ENCODE assay signal across 13 cellular contexts in genomic region chr1:40819101-40819500, GRCh38. TPM values are rescaled to one million over a fixed set of nuclear protein-coding genes. Genes with fewer than 3 reads are reported as not detected.
DNase-seq lines count a peak whose midpoint lies in the region; ATAC-seq, FAIRE-seq and TF ChIP-seq lines count a peak whose summit lies in the region.
"Had no signal": no experiment of that assay in that cellular context is flagged by ENCODE, and none has a peak within 500 bp of the region (broad histone marks: within the 10 kb centered on the region; RNA-seq: fewer than 3 reads in every experiment).

No MANE protein-coding gene starts in this region.

- peak overlapping the region; percentile 79 for H3K4me3 Mint-ChIP-seq in activated T-helper 17 cell treated with anti-CD3 and anti-CD28 coated beads, Interleukin-2, amount 50 U/mL, for 72 hours
- peak overlapping the region; percentile 78 to 83 (median 80) for H3K4me3 Mint-ChIP-seq in immature natural killer cell

- H3K9me3 ChIP-seq in heart left ventricle: no peaks in the 10 kb centered on the region
- H3K9me3 ChIP-seq: heart right ventricle had no signal

- intact Hi-C loops in Right ventricle myocardium inferior (cut with DNase I): no loop called here
- intact Hi-C loops in heart left ventricle (cut with DNase I): no loop called here

- no peak for FAIRE-seq in H54 (lab: Jason Lieb, UNC)
- FAIRE-seq: G401.6 had no signal

- no peak overlapping the region for H3K4me3 ChIP-seq in heart left ventricle

- H3K9me3 Mint-ChIP-seq in activated T-helper 17 cell treated with anti-CD3 and anti-CD28 coated beads, Interleukin-2, amount 50 U/mL, for 72 hours: no peaks in the 10 kb centered on the region
- H3K9me3 Mint-ChIP-seq in immature natural killer cell: no peaks in the 10 kb centered on the region

- no peaks in the 10 kb centered on the region for H3K36me3 ChIP-seq in heart left ventricle
- H3K36me3 ChIP-seq: heart right ventricle had no signal

- no peak for TF ChIP-seq POLR2A in heart left ventricle (IDR thresholded peaks at IDR 0.05)
- TF ChIP-seq POLR2A in H54 (IDR thresholded peaks at IDR 0.05; ENCODE audit: low read depth, low read length): no peak
- no peak for TF ChIP-seq POLR2A in erythroblast (IDR thresholded peaks at IDR 0.05; ENCODE audit: low read length)

- peaks cover 0 to 12% (median 7%) of the 10 kb centered on the region in 12 donors for H3K4me1 ChIP-seq in heart left ventricle

- H3K4me1 Mint-ChIP-seq in activated T-helper 17 cell treated with anti-CD3 and anti-CD28 coated beads, Interleukin-2, amount 50 U/mL, for 72 hours: no peaks in the 10 kb centered on the region
- H3K4me1 Mint-ChIP-seq in immature natural killer cell: peaks cover 0 to 8% of the 10 kb centered on the region in 2 donors

- H3K27me3 Mint-ChIP-seq in activated T-helper 17 cell treated with anti-CD3 and anti-CD28 coated beads, Interleukin-2, amount 50 U/mL, for 72 hours: no peaks in the 10 kb centered on the region
- peaks cover 0 to 6% (median 2%) of the 10 kb centered on the region in 3 donors for H3K27me3 Mint-ChIP-seq in immature natural killer cell (ENCODE audit: low read depth in 3 of 3)

- peaks cover 0 to 10% (median 8%) of the 10 kb centered on the region in 9 donors for H3K27me3 ChIP-seq in heart left ventricle

- ATAC-seq in Right ventricle myocardium inferior (no peak), heart left ventricle (no peak), HG03432 (IDR thresholded peaks at IDR 0.05; ENCODE audit: unreplicated experiment) (no peak)
- ATAC-seq in activated T-helper 17 cell treated with anti-CD3 and anti-CD28 coated beads, Interleukin-2, amount 50 U/mL, for 72 hours (replicated peaks): no peak

- 52 to 67% (median 58%) methylated on average over 19 to 26 of the region's 26 CpGs for WGBS in heart left ventricle, 4 donors

- DNase-seq in Right ventricle myocardium inferior (ENCODE audit: missing footprints): peak; percentile 57
- no peak for DNase-seq in heart left ventricle
- no peak for DNase-seq in immature natural killer cell
- DNase-seq in H54 (ENCODE audit: insufficient read length, low spot score): no peak
- no peak for DNase-seq in LoVo (ENCODE audit: low spot score)
- DNase-seq in erythroblast (lab: John Stamatoyannopoulos, UW): no peak
- DNase-seq: mesenchymal stem cell, NCI-H524 treated with DMSO at 0.1 percent for 48 hours had no signal

- TF ChIP-seq CTCF in heart left ventricle (IDR thresholded peaks at IDR 0.05): no peak

- peak overlapping the region; percentile 65 for H3K27ac Mint-ChIP-seq in activated T-helper 17 cell treated with anti-CD3 and anti-CD28 coated beads, Interleukin-2, amount 50 U/mL, for 72 hours
- peak overlapping the region in 1 of 6 donors; percentile 20 for H3K27ac Mint-ChIP-seq in immature natural killer cell
- H3K27ac Mint-ChIP-seq: progenitor cell of endocrine pancreas had no signal

- no peaks in the 10 kb centered on the region for H3K36me3 Mint-ChIP-seq in activated T-helper 17 cell treated with anti-CD3 and anti-CD28 coated beads, Interleukin-2, amount 50 U/mL, for 72 hours (ENCODE audit: low read depth)
- no peaks in the 10 kb centered on the region for H3K36me3 Mint-ChIP-seq in immature natural killer cell

- no peak overlapping the region for H3K27ac ChIP-seq in heart left ventricle
- H3K27ac ChIP-seq: heart right ventricle had no signal

RNA-seq across cellular contexts. Expression of gene KCNQ4, which starts 35.5 kb away (rescaled TPM):
- 2.8 TPM for total RNA-seq in Right ventricle myocardium inferior
- total RNA-seq in heart left ventricle: 1 to 10 TPM; 1.3 to 4.4 (median 2.2) TPM
- 1 to 10 TPM; 1.3 to 1.8 TPM for polyA plus RNA-seq in heart left ventricle
- total RNA-seq in activated T-helper 17 cell treated with anti-CD3 and anti-CD28 coated beads, Interleukin-2, amount 50 U/mL, for 72 hours: 1 to 10 TPM in 1 of 2 donors, under 1 TPM in 1; 0.45 to 1.5 TPM
- not detected for polyA plus RNA-seq in immature natural killer cell

RNA-seq across cellular contexts. Expression of gene CITED4, which starts 43.1 kb away (rescaled TPM):
- 40.6 TPM for total RNA-seq in Right ventricle myocardium inferior
- 10 to 100 TPM; 23.7 to 49.5 (median 34.3) TPM for total RNA-seq in heart left ventricle
- polyA plus RNA-seq in heart left ventricle: 10 to 100 TPM in 1 of 2 donors, 1 to 10 TPM in 1; 3.2 to 19.1 TPM
- 1 to 10 TPM; 2.1 to 3.7 TPM for total RNA-seq in activated T-helper 17 cell treated with anti-CD3 and anti-CD28 coated beads, Interleukin-2, amount 50 U/mL, for 72 hours
- 1 to 10 TPM; 2.1 to 3.5 (median 2.7) TPM for polyA plus RNA-seq in immature natural killer cell
